ENCODE assay signal across 5 cellular contexts in the genomic region with DNA sequence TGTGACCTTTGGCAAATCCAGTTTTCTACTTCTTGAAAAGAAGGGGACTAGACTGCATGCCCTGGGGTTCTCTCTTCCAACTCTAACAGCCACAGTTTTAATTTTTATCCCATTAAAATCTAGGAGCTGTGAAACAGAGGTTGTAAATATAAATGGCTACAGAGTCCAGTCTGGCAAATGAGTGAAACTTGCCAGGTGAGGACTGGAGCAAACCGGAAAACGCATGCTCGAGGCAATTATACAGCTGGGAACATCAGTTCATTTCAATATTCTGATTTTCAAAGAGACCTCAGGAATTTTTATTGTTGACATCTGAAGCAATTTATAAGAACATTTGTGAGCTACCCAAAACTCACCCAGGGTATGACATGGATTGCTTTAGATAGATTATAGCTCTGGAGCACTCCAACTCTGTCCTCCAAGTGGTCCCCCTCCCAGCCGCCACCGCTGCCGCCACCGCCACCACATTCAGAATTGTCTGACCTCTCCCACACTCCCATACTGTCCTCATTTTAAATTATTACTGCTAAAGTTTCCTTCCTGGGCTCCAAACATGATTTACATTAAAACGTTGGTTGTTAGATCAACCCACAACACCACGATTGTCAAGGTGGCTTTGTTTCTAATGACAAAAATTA.
"Had no signal": no experiment of that assay in that cellular context is flagged by ENCODE, and none has a peak within 500 bp of the region (broad histone marks: within the 10 kb centered on the region; RNA-seq: fewer than 3 reads in every experiment).

No MANE protein-coding gene starts in this region.

- H3K4me3 ChIP-seq: coronary artery, left lung, sigmoid colon, testis had no signal

- H3K4me1 ChIP-seq: left lung, testis had no signal

- H3K27ac ChIP-seq: coronary artery, left lung, sigmoid colon, testis, WERI-Rb-1 had no signal

- H3K27me3 ChIP-seq: left lung, sigmoid colon, testis had no signal

- H3K36me3 ChIP-seq: left lung, sigmoid colon, WERI-Rb-1 had no signal

- H3K9me3 ChIP-seq: left lung, sigmoid colon, testis had no signal

- DNase-seq: sigmoid colon had no signal
